8 cellular contexts compared by ENCODE assay signal in the genomic region with DNA sequence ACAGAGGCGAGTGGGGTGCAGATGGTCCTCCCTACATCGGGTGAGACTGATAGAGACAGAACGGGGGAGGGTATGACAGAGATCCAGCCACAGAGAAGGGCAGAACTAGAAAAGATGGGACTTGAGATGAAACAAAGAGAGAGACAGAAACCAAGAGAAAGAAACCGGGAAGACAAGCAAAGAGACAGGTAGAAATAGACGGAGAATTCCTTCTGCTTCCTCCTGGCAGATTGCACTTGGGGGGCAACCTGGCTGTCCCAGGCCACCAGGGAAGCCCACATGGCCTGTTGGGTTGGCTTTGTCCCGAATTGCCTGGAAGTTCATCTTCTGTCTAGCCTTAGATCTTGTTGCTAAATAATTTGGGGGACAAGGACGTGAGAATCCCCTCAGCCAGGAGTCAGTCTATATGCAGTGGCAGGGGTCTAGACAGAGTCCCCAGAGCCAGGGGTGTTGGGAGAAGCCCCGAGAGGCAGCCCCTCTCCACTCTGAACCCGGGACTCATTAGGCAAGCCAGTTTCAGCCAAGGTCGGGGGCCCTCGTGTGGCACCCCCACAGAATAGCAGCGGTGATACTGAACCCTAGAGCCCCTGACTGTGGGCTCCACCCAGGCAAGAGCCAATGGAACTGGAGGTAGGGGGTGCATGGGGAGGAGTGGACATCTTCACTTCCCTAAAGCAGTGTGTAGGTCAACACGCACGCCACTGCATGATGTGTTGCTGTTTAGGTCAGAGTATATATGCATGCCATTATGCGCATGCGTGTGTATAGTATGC. TPM values are rescaled to one million over a fixed set of nuclear protein-coding genes. Genes with fewer than 3 reads are reported as not detected.
DNase-seq lines count a peak whose midpoint lies in the region; ATAC-seq and TF ChIP-seq lines count a peak whose summit lies in the region.

No MANE protein-coding gene starts in this region.

- H3K27me3 Mint-ChIP-seq in naive B cell: no peaks in the 10 kb centered on the region

- no TSS peak for BruUV-seq in PC-9 (replicated peaks; lab: Mats Ljungman, UMichigan)

- POLR2A ChIA-PET in BJ (lab: Charles Lee) (no interaction called here), PC-9 (lab: Charles Lee; ENCODE audit: unreplicated experiment) (no interaction called here)

- no peaks in the 10 kb centered on the region for H3K79me2 ChIP-seq in PC-9 (ENCODE audit: low read depth)

- intact Hi-C loops in PC-9 (cut with micrococcal nuclease; ENCODE audit: unreplicated experiment): no loop called here

- H3F3A ChIP-seq in PC-9 (ENCODE audit: insufficient read depth, low read depth): no peaks in the 10 kb centered on the region

- CTCF ChIA-PET in BJ (lab: Yijun Ruan, JAX): no interaction called here
- CTCF ChIA-PET in PC-9 (lab: Charles Lee): no interaction called here

- peak overlapping the region; percentile 91 to 100 (median 98) for H3K27ac Mint-ChIP-seq in naive B cell

- H2AFZ ChIP-seq in PC-9: no peak overlapping the region

- peak; percentile 43 for ATAC-seq in GM19351 (IDR thresholded peaks at IDR 0.05; ENCODE audit: unreplicated experiment)
- ATAC-seq in HG03432 (IDR thresholded peaks at IDR 0.05; ENCODE audit: unreplicated experiment): peak; percentile 36
- ATAC-seq in naive B cell (ENCODE audit: low read depth in 2 of 2): peak; percentile 38 to 55

- H3K9me3 ChIP-seq in subcutaneous abdominal adipose tissue (ENCODE audit: control insufficient read depth in 5 of 5, low read length in 5 of 5): no peaks in the 10 kb centered on the region
- H3K9me3 ChIP-seq in PC-9 (ENCODE audit: insufficient read depth, low read depth): no peaks in the 10 kb centered on the region

- DNase-seq in BJ (ENCODE audit: low read depth) (no peak), T-helper 22 cell (ENCODE audit: low read depth) (peak; percentile 52), caudate nucleus (lab: John Stamatoyannopoulos, UW) (peak in 30 of 61 donors; percentile 11 to 66 (median 37)), naive B cell (peak; percentile 82), PC-9 (no peak)

- peaks cover 0 to 3% (median 0%) of the 10 kb centered on the region in 7 donors for H3K9me3 Mint-ChIP-seq in naive B cell

- H3K27ac ChIP-seq in caudate nucleus (ENCODE audit: low read depth, low read length) (peak overlapping the region; percentile 85), subcutaneous abdominal adipose tissue (ENCODE audit: low read depth, low read length) (no peak overlapping the region), PC-9 (no peak overlapping the region)

- peak overlapping the region; percentile 91 to 100 (median 99) for H3K4me3 Mint-ChIP-seq in naive B cell

- H4K20me1 ChIP-seq in PC-9 (ENCODE audit: insufficient read depth): no peaks in the 10 kb centered on the region

- H3K9ac ChIP-seq in subcutaneous abdominal adipose tissue (ENCODE audit: low read length in 5 of 5): no peak overlapping the region

- no peak overlapping the region for H3K4me2 ChIP-seq in PC-9

- H3K4me1 ChIP-seq in subcutaneous abdominal adipose tissue (ENCODE audit: control insufficient read depth in 5 of 5, insufficient read depth in 5 of 5, low read length in 5 of 5) (peaks cover 2 to 37% (median 13%) of the 10 kb centered on the region in 5 donors), PC-9 (replicated peaks; ENCODE audit: insufficient read depth) (no peaks in the 10 kb centered on the region)

- peak; percentile 36; the same call in 1 of the 2 replicates for TF ChIP-seq CTCF in BJ (IDR thresholded peaks at IDR 0.05; ENCODE audit: insufficient read depth, low read depth, low read length)
- no peak for TF ChIP-seq CTCF in PC-9 (conservative IDR thresholded peaks at IDR 0.05)

- H3K27me3 ChIP-seq in BJ (ENCODE audit: control insufficient read depth, insufficient read depth, low read length): no peaks in the 10 kb centered on the region
- peaks cover 25 to 53% (median 26%) of the 10 kb centered on the region in 5 donors for H3K27me3 ChIP-seq in subcutaneous abdominal adipose tissue (ENCODE audit: control insufficient read depth in 5 of 5, insufficient read depth in 4 of 5, low read length in 5 of 5)
- peaks cover 54% of the 10 kb centered on the region for H3K27me3 ChIP-seq in PC-9 (ENCODE audit: insufficient read depth, low read depth)

- no peaks in the 10 kb centered on the region for H3K9me2 ChIP-seq in PC-9 (ENCODE audit: insufficient read depth)

- H3K36me3 ChIP-seq in BJ (ENCODE audit: control insufficient read depth, insufficient read depth, low read length) (no peaks in the 10 kb centered on the region), subcutaneous abdominal adipose tissue (ENCODE audit: control insufficient read depth in 5 of 5, insufficient read depth in 5 of 5, low read length in 5 of 5) (no peaks in the 10 kb centered on the region), PC-9 (ENCODE audit: low read depth) (no peaks in the 10 kb centered on the region)

- H3K4me3 ChIP-seq in BJ (ENCODE audit: low read depth, low read length) (no peak overlapping the region), subcutaneous abdominal adipose tissue (ENCODE audit: low read depth in 1 of 5, low read length in 5 of 5) (peak overlapping the region in 3 of 5 donors; percentile 2 to 22 (median 15)), PC-9 (no peak overlapping the region)

- H3K4me1 Mint-ChIP-seq in naive B cell: peaks cover 59 to 78% (median 66%) of the 10 kb centered on the region in 3 donors

- H3K36me3 Mint-ChIP-seq in naive B cell: peaks cover 13 to 25% of the 10 kb centered on the region in 2 donors

RNA-seq across cellular contexts. Expression of gene TSPOAP1, which starts 0.6 kb away (rescaled TPM):
- polyA plus RNA-seq in BJ (2011; rRNA removed) (3.9 and 5.6 TPM in 2 replicates), naive B cell (ENCODE audit: low read depth in 6 of 6) (under 1 TPM in 4 of 6 donors, not detected in 2; 0.03 to 0.58 (median 0.38) TPM)
- 0.87 and 2.1 TPM in 2 replicates for polyA minus RNA-seq in BJ (2011; rRNA and poly(A)+ RNA removed)
- total RNA-seq in PC-9 (2021): 0.15 and 0.18 TPM in 2 replicates

RNA-seq across cellular contexts. Expression of gene SUPT4H1, which starts 22.8 kb away (rescaled TPM):
- 145 and 215 TPM in 2 replicates for polyA plus RNA-seq in BJ (2011; rRNA removed)
- 36.8 and 65.5 TPM in 2 replicates for polyA minus RNA-seq in BJ (2011; rRNA and poly(A)+ RNA removed)
- 100 to 1,000 TPM in 4 of 6 donors, 10 to 100 TPM in 2; 77.4 to 128 (median 110) TPM for polyA plus RNA-seq in naive B cell (ENCODE audit: low read depth in 6 of 6)
- total RNA-seq in PC-9 (2021): 72.2 and 74.8 TPM in 2 replicates

RNA-seq across cellular contexts. Expression of gene MPO, which starts 48.5 kb away (rescaled TPM):
- polyA plus RNA-seq in BJ (2011; rRNA removed) (not detected in 2 replicates), naive B cell (ENCODE audit: low read depth in 6 of 6) (under 1 TPM in 2 of 6 donors, not detected in 4; 0.12 to 0.29 TPM)
- not detected in 2 replicates for polyA minus RNA-seq in BJ (2011; rRNA and poly(A)+ RNA removed)
- not detected in 2 replicates for total RNA-seq in PC-9 (2021)

Comparison
In these comparisons a context has a peak if more than half of its experiments do, and no peak if none do; other contexts are left out.
1. DNase-seq: peak in T-helper 22 cell (single experiment) and naive B cell (single experiment); none in BJ (single experiment) and PC-9 (0 of 2).
2. H3K4me3 ChIP-seq: peak in subcutaneous abdominal adipose tissue (3 of 5); none in BJ (single experiment) and PC-9 (single experiment).
3. Peak in every context shown above with its lines, with median percentiles within 50 percentile points of each other: ATAC-seq.